In the genomic region with DNA sequence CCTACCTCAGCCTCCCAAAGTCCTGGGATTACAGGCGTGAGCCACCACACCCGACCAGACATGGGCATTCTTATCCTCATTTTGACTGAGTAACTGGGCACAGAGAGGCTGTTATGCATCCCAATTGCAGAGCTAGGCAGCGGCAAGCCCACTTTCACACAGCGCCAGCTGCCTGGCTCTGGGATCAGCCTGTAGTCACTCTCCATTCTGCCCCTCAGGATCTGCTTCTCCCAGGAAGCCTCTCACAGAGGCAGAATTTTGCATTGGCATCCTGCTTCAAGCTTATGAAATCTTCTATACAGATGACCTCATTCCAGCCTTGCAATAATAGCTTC, we compare ENCODE assay signal across 9 cellular contexts. TPM values are rescaled to one million over a fixed set of nuclear protein-coding genes. Genes with fewer than 3 reads are reported as not detected.
DNase-seq lines count a peak whose midpoint lies in the region; ATAC-seq, FAIRE-seq and TF ChIP-seq lines count a peak whose summit lies in the region.
"Had no signal": no experiment of that assay in that cellular context is flagged by ENCODE, and none has a peak within 500 bp of the region (broad histone marks: within the 10 kb centered on the region; RNA-seq: fewer than 3 reads in every experiment).

No MANE protein-coding gene starts in this region.

- no peaks in the 10 kb centered on the region for H3K27me3 ChIP-seq in K562 (ENCODE audit: control insufficient read depth in 2 of 2, insufficient read depth in 2 of 2, low read length in 2 of 2)
- H3K27me3 ChIP-seq in liver (ENCODE audit: control insufficient read depth in 4 of 4, insufficient read depth in 4 of 4, low read length in 3 of 4), result no peaks in the 10 kb centered on the region
- H3K27me3 ChIP-seq in thoracic aorta (replicated peaks; ENCODE audit: insufficient read depth), result no peaks in the 10 kb centered on the region
- no peaks in the 10 kb centered on the region for H3K27me3 ChIP-seq in CD4-positive, alpha-beta memory T cell (ENCODE audit: insufficient read depth, low read length)

- H3K4me3 ChIP-seq in K562 (no peak overlapping the region; the same call in 1 of the 2 replicates), liver (ENCODE audit: low read depth in 1 of 3, low read length in 3 of 3) (no peak overlapping the region), thoracic aorta (peak overlapping the region; percentile 49)
- no peak overlapping the region for H3K4me3 ChIP-seq in CD4-positive, alpha-beta memory T cell (ENCODE audit: low read length in 2 of 2)

- CTCF ChIA-PET in K562 (lab: Yijun Ruan, JAX; ENCODE audit: low intra/inter-chr PET ratio), result no interaction called here
- CTCF ChIA-PET in CD4-positive, alpha-beta memory T cell (lab: Charles Lee; ENCODE audit: partially characterized antibody), result interaction anchor here (1.3 kb wide), 1 partner anchor 41 kb away, joined by 5 read pairs; no protein-coding TSS in a partner anchor

- H4K20me1 ChIP-seq in K562 (replicated peaks; ENCODE audit: control insufficient read depth, insufficient read depth, low read length), result no peaks in the 10 kb centered on the region

- ATAC-seq in K562 (no peak), thoracic aorta (ENCODE audit: insufficient number of reproducible peaks, low FRiP score, low read depth) (no peak)

- H3K4me1 Mint-ChIP-seq in CD4-positive, alpha-beta memory T cell, result peaks cover 7 to 18% (median 14%) of the 10 kb centered on the region in 4 donors

- no peaks in the 10 kb centered on the region for H3K9me1 ChIP-seq in K562 (ENCODE audit: control insufficient read depth, insufficient read depth, low read length)

- H3K4me1 ChIP-seq in K562 (replicated peaks in 1 of 2; ENCODE audit: control insufficient read depth in 2 of 2, insufficient read depth in 2 of 2, low read length in 2 of 2) (peaks cover 39 to 49% of the 10 kb centered on the region in 2 experiments), liver (ENCODE audit: control insufficient read depth in 4 of 4, insufficient read depth in 4 of 4, low read length in 3 of 4) (peaks cover 6 to 16% (median 10%) of the 10 kb centered on the region in 4 donors), thoracic aorta (ENCODE audit: control insufficient read depth in 1 of 2, low read depth in 2 of 2) (peaks cover 38 to 44% of the 10 kb centered on the region in 2 donors)
- H3K4me1 ChIP-seq in CD4-positive, alpha-beta memory T cell (ENCODE audit: insufficient read depth, low read length), result peaks cover 6% of the 10 kb centered on the region

- no peak for TF ChIP-seq EP300 in K562 (IDR thresholded peaks at IDR 0.05; ENCODE audit: low read length)

- no peaks in the 10 kb centered on the region for H3K9me3 Mint-ChIP-seq in CD4-positive, alpha-beta memory T cell
- H3K9me3 Mint-ChIP-seq: CD4-positive, CD25-positive, alpha-beta regulatory T cell had no signal

- 66% methylated on average over 4 of the region's 4 CpGs for WGBS in K562 (ENCODE audit: insufficient coverage, low coverage, missing lambda C conversion rate)
- 79% methylated on average over 4 of the region's 4 CpGs for WGBS in liver

- H3K36me3 ChIP-seq in K562 (ENCODE audit: control insufficient read depth, insufficient read depth, low read length) (no peaks in the 10 kb centered on the region), liver (ENCODE audit: control insufficient read depth in 4 of 4, insufficient read depth in 3 of 4, low read depth in 1 of 4, low read length in 3 of 4) (no peaks in the 10 kb centered on the region), thoracic aorta (no peaks in the 10 kb centered on the region)
- H3K36me3 ChIP-seq in CD4-positive, alpha-beta memory T cell (ENCODE audit: insufficient read depth, low read length), result no peaks in the 10 kb centered on the region

- DNase-seq in NCI-H2227 (lab: John Stamatoyannopoulos, UW; ENCODE audit: unreplicated experiment), result peak; percentile 58
- DNase-seq in NCI-H2227 treated with DMSO at 0.1 percent for 48 hours (lab: John Stamatoyannopoulos, UW), result no peak
- no peak for DNase-seq in K562 (ENCODE audit: extremely low read depth in 1 of 4, low spot score in 3 of 4)
- DNase-seq in thoracic aorta (ENCODE audit: low spot score), result no peak
- DNase-seq in CD4-positive, alpha-beta memory T cell, result no peak
- DNase-seq in stimulated activated naive CD4-positive, alpha-beta T cell (lab: John Stamatoyannopoulos, UW), result no peak
- no peak for DNase-seq in inferior parietal cortex (ENCODE audit: extremely low spot score)
- DNase-seq: CD4-positive, CD25-positive, alpha-beta regulatory T cell had no signal

- peak overlapping the region; percentile 91 for H3K27ac ChIP-seq in K562 (ENCODE audit: extremely low read depth, low read depth, low read length)
- peak overlapping the region; percentile 78 to 88 for H3K27ac ChIP-seq in liver (ENCODE audit: low read depth in 1 of 2, low read length in 2 of 2)
- H3K27ac ChIP-seq in thoracic aorta, result peak overlapping the region; percentile 95 to 96
- H3K27ac ChIP-seq in CD4-positive, alpha-beta memory T cell (ENCODE audit: low read depth, low read length), result no peak overlapping the region

- in situ Hi-C loops in K562 (cut with MboI), result no loop called here

- TF ChIP-seq CTCF in K562 (IDR thresholded peaks at IDR 0.05 in 2 of 3, conservative IDR thresholded peaks at IDR 0.05 in 1 of 3; ENCODE audit: insufficient read depth in 2 of 3, low read depth in 1 of 3, low read length in 3 of 3), result no peak
- TF ChIP-seq CTCF in liver (IDR thresholded peaks at IDR 0.05; ENCODE audit: low read depth, low read length, missing input control), result no peak
- no peak for TF ChIP-seq CTCF in thoracic aorta (IDR thresholded peaks at IDR 0.05)

- no peaks in the 10 kb centered on the region for H3K79me2 ChIP-seq in K562 (ENCODE audit: control insufficient read depth, insufficient read depth, low read length)

- BruUV-seq in K562 (replicated peaks; lab: Mats Ljungman, UMichigan), result TSS peak; percentile 95

- FAIRE-seq in K562 (lab: Jason Lieb, UNC), result no peak

- POLR2A ChIA-PET in K562 (lab: Yijun Ruan, JAX), result interaction anchor here (0.8 to 2.9 kb wide), 16 partner anchors 9 to 166 kb away, joined by 3 to 19 read pairs (median 4); no protein-coding TSS in a partner anchor
- POLR2A ChIA-PET in CD4-positive, alpha-beta memory T cell (lab: Charles Lee; ENCODE audit: partially characterized antibody), result interaction anchor here (0.6 to 1.7 kb wide), 3 partner anchors 9 to 60 kb away, joined by 3 to 5 read pairs (median 3); no protein-coding TSS in a partner anchor

- H3K27ac Mint-ChIP-seq in CD4-positive, alpha-beta memory T cell, result no peak overlapping the region

- H3K27me3 Mint-ChIP-seq in CD4-positive, alpha-beta memory T cell, result no peaks in the 10 kb centered on the region
- H3K27me3 Mint-ChIP-seq: CD4-positive, CD25-positive, alpha-beta regulatory T cell had no signal

- H2AFZ ChIP-seq in K562 (ENCODE audit: low read depth, low read length), result peak overlapping the region; percentile 100

- no peak for TF ChIP-seq RAD21 in K562 (CRISPR knock-in tag; conservative IDR thresholded peaks at IDR 0.05 in 1 of 2, IDR thresholded peaks at IDR 0.05 in 1 of 2)
- TF ChIP-seq RAD21 in liver (IDR thresholded peaks at IDR 0.05), result no peak

- H3K36me3 Mint-ChIP-seq in CD4-positive, alpha-beta memory T cell, result no peaks in the 10 kb centered on the region
- H3K36me3 Mint-ChIP-seq: CD4-positive, CD25-positive, alpha-beta regulatory T cell had no signal

- H3K4me3 Mint-ChIP-seq in CD4-positive, alpha-beta memory T cell, result no peak overlapping the region
- H3K4me3 Mint-ChIP-seq: CD4-positive, CD25-positive, alpha-beta regulatory T cell had no signal

- peak overlapping the region; percentile 83 for H3K4me2 ChIP-seq in K562 (ENCODE audit: insufficient read depth, low read length)

- H3K9me3 ChIP-seq in K562 (replicated peaks; ENCODE audit: control insufficient read depth, insufficient read depth, low read depth, low read length), result no peaks in the 10 kb centered on the region
- H3K9me3 ChIP-seq in liver (ENCODE audit: control insufficient read depth in 4 of 4, low read length in 3 of 4), result no peaks in the 10 kb centered on the region
- H3K9me3 ChIP-seq in thoracic aorta, result no peaks in the 10 kb centered on the region
- no peaks in the 10 kb centered on the region for H3K9me3 ChIP-seq in CD4-positive, alpha-beta memory T cell (ENCODE audit: control insufficient read depth in 1 of 2, low read length in 2 of 2)

- intact Hi-C loops in K562 (cut with micrococcal nuclease), result loop anchor here (2.0 to 5.0 kb wide), 2 partner anchors 39 to 41 kb away; a partner anchor contains a TSS
- intact Hi-C loops in CD4-positive, alpha-beta memory T cell (cut with micrococcal nuclease), result no loop called here

- H3K9ac ChIP-seq in K562 (ENCODE audit: insufficient read depth in 1 of 2, low read depth in 2 of 2, low read length in 2 of 2) (peak overlapping the region; percentile 55 to 84; a peak in 3 of 4 replicates), liver (ENCODE audit: low read depth in 1 of 2, low read length in 2 of 2) (no peak overlapping the region)

- TF ChIP-seq POLR2A in K562 (conservative IDR thresholded peaks at IDR 0.05), result no peak

RNA-seq across cellular contexts. Expression of a gene that starts 37.0 kb away (rescaled TPM):
- total RNA-seq in K562 (2011; cell fraction: chromatin; rRNA removed; ENCODE audit: low replicate concordance), result 15.2 and 21.4 TPM in 2 replicates
- total RNA-seq in K562 (2011; cell fraction: nucleolus; rRNA removed), result 22.4 and 29.0 TPM in 2 replicates
- 21.0 and 27.1 TPM in 2 replicates for total RNA-seq in K562 (2011; cell fraction: nucleoplasm; rRNA removed)
- total RNA-seq in K562 (2014; rRNA removed) (18.7 and 24.7 TPM in 2 replicates), K562 (2014; rRNA removed; fragmentation: Illumina TruSeq; extraction: Trizol) (8.0 and 8.2 TPM in 2 replicates), K562 (2015; rRNA removed; fragmentation: Illumina TruSeq; extraction: Trizol) (13.0 and 15.1 TPM in 2 replicates), K562 (2021) (23.4 and 24.1 TPM in 2 replicates), liver (1 to 10 TPM; 1.3 to 6.5 TPM), thoracic aorta (10 to 100 TPM; 43.5 to 43.8 TPM)
- polyA plus RNA-seq in K562 (2011; rRNA removed) (8.8 and 11.5 TPM in 2 replicates), K562 (2014; fragmentation: Illumina TruSeq; extraction: Trizol) (11.4 and 12.5 TPM in 2 replicates), K562 (2014; fragmentation: Nextera tagmentation; extraction: Ambion mirVana) (1 to 10 TPM; 1.5 to 1.7 TPM), K562 (2014; rRNA removed) (26.0 and 30.0 TPM in 2 replicates), liver (1 to 10 TPM; 6.9 to 8.1 TPM)
- 9.9 and 20.6 TPM in 2 replicates for polyA plus RNA-seq in K562 (2011; cell fraction: cytosol; rRNA removed)
- polyA plus RNA-seq in K562 (2011; cell fraction: nucleus; rRNA removed), result 25.7 and 32.6 TPM in 2 replicates
- polyA plus RNA-seq in K562 (2012), result 30.7 and 77.8 TPM in 2 replicates
- 3.8 and 6.5 TPM in 2 replicates for polyA minus RNA-seq in K562 (2011; rRNA and poly(A)+ RNA removed)
- polyA minus RNA-seq in K562 (2011; cell fraction: cytosol; rRNA and poly(A)+ RNA removed), result 5.3 and 6.8 TPM in 2 replicates
- polyA minus RNA-seq in K562 (2011; cell fraction: nucleus; rRNA and poly(A)+ RNA removed), result 9.7 and 12.9 TPM in 2 replicates
- total RNA-seq in CD4-positive, alpha-beta memory T cell, result 10 to 100 TPM; 11.3 to 11.4 TPM
- polyA plus RNA-seq in CD4-positive, alpha-beta memory T cell, result under 1 TPM; 0.77 to 0.83 TPM

RNA-seq across cellular contexts. Expression of a gene that starts 38.8 kb away (rescaled TPM):
- 164 and 277 TPM in 2 replicates for total RNA-seq in K562 (2011; cell fraction: chromatin; rRNA removed; ENCODE audit: low replicate concordance)
- total RNA-seq in K562 (2011; cell fraction: nucleolus; rRNA removed), result 152 and 165 TPM in 2 replicates
- 155 and 194 TPM in 2 replicates for total RNA-seq in K562 (2011; cell fraction: nucleoplasm; rRNA removed)
- 118 and 131 TPM in 2 replicates for total RNA-seq in K562 (2014; rRNA removed)
- 84.7 and 84.8 TPM in 2 replicates for total RNA-seq in K562 (2014; rRNA removed; fragmentation: Illumina TruSeq; extraction: Trizol)
- 101 and 102 TPM in 2 replicates for total RNA-seq in K562 (2015; rRNA removed; fragmentation: Illumina TruSeq; extraction: Trizol)
- total RNA-seq in K562 (2021), result 124 and 127 TPM in 2 replicates
- polyA plus RNA-seq in K562 (2011; rRNA removed), result 131 and 154 TPM in 2 replicates
- polyA plus RNA-seq in K562 (2011; cell fraction: cytosol; rRNA removed), result 144 and 149 TPM in 2 replicates
- polyA plus RNA-seq in K562 (2011; cell fraction: nucleus; rRNA removed), result 209 and 233 TPM in 2 replicates
- 135 and 272 TPM in 2 replicates for polyA plus RNA-seq in K562 (2012)
- polyA plus RNA-seq in K562 (2014; fragmentation: Illumina TruSeq; extraction: Trizol), result 138 and 144 TPM in 2 replicates
- polyA plus RNA-seq in K562 (2014; fragmentation: Nextera tagmentation; extraction: Ambion mirVana), result 10 to 100 TPM; 11.7 to 12.0 TPM
- 149 and 174 TPM in 2 replicates for polyA plus RNA-seq in K562 (2014; rRNA removed)
- 122 and 132 TPM in 2 replicates for polyA minus RNA-seq in K562 (2011; rRNA and poly(A)+ RNA removed)
- 72.2 and 76.2 TPM in 2 replicates for polyA minus RNA-seq in K562 (2011; cell fraction: cytosol; rRNA and poly(A)+ RNA removed)
- polyA minus RNA-seq in K562 (2011; cell fraction: nucleus; rRNA and poly(A)+ RNA removed), result 38.5 and 58.5 TPM in 2 replicates
- 10 to 100 TPM; 38.6 to 60.5 TPM for total RNA-seq in liver
- 10 to 100 TPM; 58.4 to 99.8 TPM for polyA plus RNA-seq in liver
- 100 to 1,000 TPM; 135 to 177 TPM for total RNA-seq in thoracic aorta
- total RNA-seq in CD4-positive, alpha-beta memory T cell, result 10 to 100 TPM; 75.3 to 78.5 TPM
- polyA plus RNA-seq in CD4-positive, alpha-beta memory T cell, result 10 to 100 TPM; 74.6 to 82.1 TPM

Comparison
In these comparisons a context has a peak if more than half of its experiments do, and no peak if none do; other contexts are left out.
1. H3K9ac ChIP-seq: peak in K562 (2 of 2); none in liver (0 of 2).